21 cellular contexts compared by ENCODE assay signal in genomic region chr15:64781299-64781698, GRCh38. TPM values are rescaled to one million over a fixed set of nuclear protein-coding genes. Genes with fewer than 3 reads are reported as not detected.
DNase-seq lines count a peak whose midpoint lies in the region; ATAC-seq and TF ChIP-seq lines count a peak whose summit lies in the region.
"Had no signal": no experiment of that assay in that cellular context is flagged by ENCODE, and none has a peak within 500 bp of the region (broad histone marks: within the 10 kb centered on the region; RNA-seq: fewer than 3 reads in every experiment).

No MANE protein-coding gene starts in this region.

- H3K36me3 Mint-ChIP-seq in WTC11 (no peaks in the 10 kb centered on the region), immature natural killer cell (no peaks in the 10 kb centered on the region), nephron progenitor cell (ENCODE audit: low read depth) (no peaks in the 10 kb centered on the region)

- TF ChIP-seq CTCF in WTC11 (IDR thresholded peaks at IDR 0.05) (no peak), nephron progenitor cell (IDR thresholded peaks at IDR 0.05) (no peak)

- H3K9me3 Mint-ChIP-seq in WTC11 (no peaks in the 10 kb centered on the region), immature natural killer cell (no peaks in the 10 kb centered on the region), nephron progenitor cell (no peaks in the 10 kb centered on the region)
- H3K9me3 Mint-ChIP-seq: HFFc6, IgD-negative memory B cell had no signal

- H3K27me3 Mint-ChIP-seq in WTC11 (ENCODE audit: low read depth): no peaks in the 10 kb centered on the region
- H3K27me3 Mint-ChIP-seq in immature natural killer cell (ENCODE audit: low read depth in 3 of 3): peaks cover 0 to 9% (median 7%) of the 10 kb centered on the region in 3 donors
- peaks cover 36% of the 10 kb centered on the region for H3K27me3 Mint-ChIP-seq in nephron progenitor cell (ENCODE audit: low read depth, poor library complexity)

- ATAC-seq in WTC11 (no peak), HG02870 (IDR thresholded peaks at IDR 0.05; ENCODE audit: unreplicated experiment) (no peak)
- ATAC-seq: Right ventricle myocardium inferior had no signal

- H3K4me3 Mint-ChIP-seq in WTC11 (no peak overlapping the region), immature natural killer cell (peak overlapping the region in 3 of 5 donors; percentile 72 to 84 (median 80)), nephron progenitor cell (no peak overlapping the region)
- H3K4me3 Mint-ChIP-seq: HFFc6 had no signal

- H3K27ac Mint-ChIP-seq in WTC11 (peak overlapping the region; percentile 90), immature natural killer cell (peak overlapping the region; percentile 57 to 91 (median 76)), nephron progenitor cell (peak overlapping the region; percentile 87)
- H3K27ac Mint-ChIP-seq: HFFc6, IgD-negative memory B cell had no signal

- CTCF ChIA-PET in WTC11 (lab: Charles Lee): interaction anchor here (1.0 to 8.2 kb wide), 4 partner anchors 28 to 60 kb away, joined by 3 to 86 read pairs (median 6); no protein-coding TSS in a partner anchor

- H3K4me1 Mint-ChIP-seq in WTC11 (peaks cover 64% of the 10 kb centered on the region), immature natural killer cell (peaks cover 37 to 41% of the 10 kb centered on the region in 2 donors), nephron progenitor cell (peaks cover 41% of the 10 kb centered on the region)

- DNase-seq in D341Med (ENCODE audit: low spot score): peak; percentile 12
- no peak for DNase-seq in WTC11 (ENCODE audit: low spot score)
- no peak for DNase-seq in immature natural killer cell
- no peak for DNase-seq in nephron progenitor cell
- no peak for DNase-seq in iPS-NIHi7 (ENCODE audit: extremely low spot score)
- no peak for DNase-seq in HK-2 (ENCODE audit: unreplicated experiment)
- no peak for DNase-seq in retina
- DNase-seq: Calu3, DMS53, HFFc6, NCI-H1092, NCI-H1417 treated with DMSO at 0.1 percent for 48 hours, NCI-H1694 treated with DMSO at 0.1 percent for 48 hours, NCI-H2081, NCI-H2227 treated with DMSO at 0.1 percent for 48 hours, NCI-H526 treated with DMSO at 0.1 percent for 48 hours, PC-9 had no signal

- POLR2A ChIA-PET in WTC11 (lab: Charles Lee): interaction anchor here (1.0 to 3.2 kb wide), 2 partner anchors 27 to 41 kb away, joined by 3 to 21 read pairs; no protein-coding TSS in a partner anchor

TF ChIP-seq in WTC11, 78 proteins besides CTCF, POLR2A, EP300 and RAD21:
- TF ChIP-seq ZNF232 (CRISPR knock-in tag; IDR thresholded peaks at IDR 0.05) (no peak), ZNF396 (CRISPR knock-in tag; IDR thresholded peaks at IDR 0.05; ENCODE audit: borderline replicate concordance) (no peak), ZBTB21 (CRISPR knock-in tag; IDR thresholded peaks at IDR 0.05; ENCODE audit: borderline replicate concordance) (no peak), PRDM15 (CRISPR knock-in tag; IDR thresholded peaks at IDR 0.05) (no peak), USF2 (CRISPR knock-in tag; IDR thresholded peaks at IDR 0.05) (no peak), MXD4 (CRISPR knock-in tag; IDR thresholded peaks at IDR 0.05; ENCODE audit: borderline replicate concordance) (no peak), NFATC4 (CRISPR knock-in tag; IDR thresholded peaks at IDR 0.05) (no peak), NR2C2 (CRISPR knock-in tag; IDR thresholded peaks at IDR 0.05) (no peak), EMX1 (CRISPR knock-in tag; IDR thresholded peaks at IDR 0.05) (no peak), CREM (CRISPR knock-in tag; IDR thresholded peaks at IDR 0.05) (no peak), MAX (CRISPR knock-in tag; IDR thresholded peaks at IDR 0.05) (no peak), HMGXB4 (CRISPR knock-in tag; IDR thresholded peaks at IDR 0.05) (no peak)

RNA-seq across cellular contexts. Expression of gene RBPMS2, which starts 5.9 kb away (rescaled TPM):
- total RNA-seq in WTC11 (2021): 195 to 210 TPM (median 202 TPM) in 3 replicates
- 1 to 10 TPM in 2 of 3 donors, under 1 TPM in 1; 0.22 to 2.9 (median 1.2) TPM for polyA plus RNA-seq in immature natural killer cell
- total RNA-seq: RPMI7951 had no signal

RNA-seq across cellular contexts. Expression of gene PIF1, which starts 44.1 kb away (rescaled TPM):
- total RNA-seq in WTC11 (2021): 174 to 249 TPM (median 184 TPM) in 3 replicates
- polyA plus RNA-seq in immature natural killer cell: 1 to 10 TPM; 1.1 to 2.5 (median 2.1) TPM

Comparison
In these comparisons a context has a peak if more than half of its experiments do, and no peak if none do; other contexts are left out.
1. H3K4me3 Mint-ChIP-seq: peak in immature natural killer cell (3 of 5); none in WTC11 (single experiment) and nephron progenitor cell (single experiment).
2. Peak in every context shown above with its lines, with median percentiles within 50 percentile points of each other: H3K27ac Mint-ChIP-seq.